18 cellular contexts compared by ENCODE assay signal in the genomic region with DNA sequence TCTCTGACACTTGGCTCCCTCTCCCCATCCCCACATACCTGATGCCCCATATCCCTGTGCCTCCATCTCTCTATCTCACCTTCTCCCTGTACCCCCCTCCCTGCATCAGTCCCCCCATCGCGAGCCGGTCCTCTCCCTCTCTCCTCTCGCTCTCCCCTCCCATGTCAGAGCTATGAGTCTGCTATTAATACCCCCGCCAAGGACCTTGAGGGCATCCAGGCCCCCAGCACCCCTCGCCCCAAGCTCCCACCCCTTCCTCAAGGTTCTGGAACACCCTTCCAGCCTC. TPM values are rescaled to one million over a fixed set of nuclear protein-coding genes. Genes with fewer than 3 reads are reported as not detected.
DNase-seq lines count a peak whose midpoint lies in the region; ATAC-seq and TF ChIP-seq lines count a peak whose summit lies in the region.
"Had no signal": no experiment of that assay in that cellular context is flagged by ENCODE, and none has a peak within 500 bp of the region (broad histone marks: within the 10 kb centered on the region; RNA-seq: fewer than 3 reads in every experiment).

No MANE protein-coding gene starts in this region.

- H3K4me2 ChIP-seq in mammary epithelial cell (ENCODE audit: insufficient read depth, low read depth, low read length): no peak overlapping the region

- no peak overlapping the region for H3K4me3 ChIP-seq in mammary epithelial cell (replicated peaks in 1 of 3; ENCODE audit: insufficient read depth in 1 of 3, low read depth in 2 of 3, low read length in 3 of 3)
- peak overlapping the region; percentile 85 for H3K4me3 ChIP-seq in WERI-Rb-1 (ENCODE audit: low read depth, low read length)
- H3K4me3 ChIP-seq in iPS-18c (ENCODE audit: insufficient read depth, low read depth, low read length): peak overlapping the region; percentile 31; the same call in 1 of the 2 replicates
- H3K4me3 ChIP-seq: MG63 had no signal

- dilution Hi-C loops in mammary epithelial cell (cut with HindIII; ENCODE audit: low sequenced_read_pairs): no loop called here

- in situ Hi-C loops in mammary epithelial cell (cut with MboI; ENCODE audit: low sequenced_read_pairs in 2 of 2): no loop called here

- peaks cover 43% of the 10 kb centered on the region for H3K4me1 Mint-ChIP-seq in MCF 10A (ENCODE audit: insufficient read depth, unreplicated experiment)
- H3K4me1 Mint-ChIP-seq in stimulated activated memory B cell treated with anti-CD40 and anti-IgM and Interleukin-4, amounts not matched to agents 10 μg/mL and 1 μg/mL and 100 μg/mL, for 72 hours: peaks cover 72% of the 10 kb centered on the region
- H3K4me1 Mint-ChIP-seq in osteocyte (ENCODE audit: unreplicated experiment): peaks cover 47% of the 10 kb centered on the region

- TF ChIP-seq CTCF in MCF 10A (IDR thresholded peaks at IDR 0.05; ENCODE audit: unreplicated experiment) (no peak), mammary epithelial cell (conservative IDR thresholded peaks at IDR 0.05 in 1 of 2, IDR thresholded peaks at IDR 0.05 in 1 of 2; ENCODE audit: extremely low read depth in 1 of 2, insufficient read depth in 1 of 2, low read depth in 1 of 2, low read length in 2 of 2) (no peak), WERI-Rb-1 (IDR thresholded peaks at IDR 0.05; ENCODE audit: low read depth, low read length) (no peak), osteocyte (IDR thresholded peaks at IDR 0.05) (no peak)

- H3K36me3 ChIP-seq in mammary epithelial cell (ENCODE audit: insufficient read depth, low read length): no peaks in the 10 kb centered on the region
- no peaks in the 10 kb centered on the region for H3K36me3 ChIP-seq in WERI-Rb-1

- H3K9ac ChIP-seq in mammary epithelial cell (ENCODE audit: insufficient read depth, low read length): no peak overlapping the region

- H3K9me3 ChIP-seq in mammary epithelial cell (replicated peaks; ENCODE audit: insufficient read depth, low read length) (no peaks in the 10 kb centered on the region), WERI-Rb-1 (ENCODE audit: severe bottlenecking) (no peaks in the 10 kb centered on the region), iPS-18c (ENCODE audit: control insufficient read depth, insufficient read depth, low read length) (no peaks in the 10 kb centered on the region)
- H3K9me3 ChIP-seq: MG63 had no signal

- H3K79me2 ChIP-seq in mammary epithelial cell (ENCODE audit: insufficient read depth, low read length): peaks cover 13% of the 10 kb centered on the region

- no peak overlapping the region for H2AFZ ChIP-seq in mammary epithelial cell (ENCODE audit: low read depth, low read length)

- CTCF ChIA-PET in MCF 10A (lab: Yijun Ruan, JAX): interaction anchor here (0.6 kb wide), 1 partner anchor 98 kb away, joined by 3 read pairs; no protein-coding TSS in a partner anchor
- CTCF ChIA-PET in mammary epithelial cell (lab: Charles Lee; ENCODE audit: low non-redundant PET): no interaction called here

- BruUV-seq in MCF 10A (replicated peaks; lab: Mats Ljungman, UMichigan) (no TSS peak), mammary epithelial cell (replicated peaks; lab: Mats Ljungman, UMichigan) (no TSS peak)

- WGBS in mammary epithelial cell (ENCODE audit: low coverage, missing lambda C conversion rate): 64% methylated on average over 3 of the region's 6 CpGs

- DNase-seq in MCF 10A (ENCODE audit: unreplicated experiment) (no peak), mammary epithelial cell (no peak), WERI-Rb-1 (no peak), osteocyte (ENCODE audit: extremely low spot score, unreplicated experiment) (no peak)
- DNase-seq in activated CD4-positive, CD25-positive, alpha-beta regulatory T cell treated with anti-CD3 and anti-CD28 coated beads, Interleukin-2, amount 50 U/mL, for 72 hours: no peak
- no peak for DNase-seq in activated CD4-positive, CD25-positive, alpha-beta regulatory T cell (lab: John Stamatoyannopoulos, UW)
- DNase-seq: activated effector memory CD4-positive, alpha-beta T cell treated with Interleukin-2 at 50 U/mL for 16 hours; amniotic stem cell; foreskin melanocyte; left ventricle myocardium superior; MG63; NCI-H187; NCI-H510A treated with DMSO at 0.1 percent for 48 hours; substantia nigra had no signal

- intact Hi-C loops in MCF 10A (cut with micrococcal nuclease): no loop called here
- intact Hi-C loops in mammary epithelial cell (cut with micrococcal nuclease): no loop called here

- peaks cover 22% of the 10 kb centered on the region for H3K27me3 Mint-ChIP-seq in MCF 10A (ENCODE audit: insufficient read depth, unreplicated experiment)
- peaks cover 57% of the 10 kb centered on the region for H3K27me3 Mint-ChIP-seq in stimulated activated memory B cell treated with anti-CD40 and anti-IgM and Interleukin-4, amounts not matched to agents 10 μg/mL and 1 μg/mL and 100 μg/mL, for 72 hours
- H3K27me3 Mint-ChIP-seq in osteocyte (ENCODE audit: unreplicated experiment): peaks cover 10% of the 10 kb centered on the region

- H3K27ac Mint-ChIP-seq in MCF 10A (ENCODE audit: low read depth, unreplicated experiment) (no peak overlapping the region), osteocyte (ENCODE audit: unreplicated experiment) (no peak overlapping the region)
- peak overlapping the region; percentile 51 for H3K27ac Mint-ChIP-seq in stimulated activated memory B cell treated with anti-CD40 and anti-IgM and Interleukin-4, amounts not matched to agents 10 μg/mL and 1 μg/mL and 100 μg/mL, for 72 hours
- H3K27ac Mint-ChIP-seq: natural killer cell treated with Interleukin-12 subunit alpha and Interleukin-12 subunit beta and Interleukin-15 and Interleukin-18, amount 100 ng/mL, for 72 hours had no signal

- POLR2A ChIA-PET in MCF 10A (lab: Yijun Ruan, JAX): interaction anchor here (0.6 to 1.2 kb wide), 4 partner anchors 24 to 74 kb away, joined by 3 to 9 read pairs (median 3); a partner anchor contains a TSS

- peaks cover 10% of the 10 kb centered on the region for H3K27me3 ChIP-seq in mammary epithelial cell (ENCODE audit: insufficient read depth, low read length)
- no peaks in the 10 kb centered on the region for H3K27me3 ChIP-seq in WERI-Rb-1 (ENCODE audit: insufficient read depth, low read depth, severe bottlenecking)

- H3K27ac ChIP-seq in mammary epithelial cell (ENCODE audit: insufficient read depth, low read depth, low read length) (no peak overlapping the region), WERI-Rb-1 (no peak overlapping the region)

- H3K4me3 Mint-ChIP-seq in MCF 10A (ENCODE audit: unreplicated experiment) (peak overlapping the region; percentile 91), osteocyte (ENCODE audit: unreplicated experiment) (no peak overlapping the region)
- peak overlapping the region; percentile 35 for H3K4me3 Mint-ChIP-seq in stimulated activated memory B cell treated with anti-CD40 and anti-IgM and Interleukin-4, amounts not matched to agents 10 μg/mL and 1 μg/mL and 100 μg/mL, for 72 hours
- H3K4me3 Mint-ChIP-seq: natural killer cell treated with Interleukin-12 subunit alpha and Interleukin-12 subunit beta and Interleukin-15 and Interleukin-18, amount 100 ng/mL, for 72 hours had no signal

- no peaks in the 10 kb centered on the region for H4K20me1 ChIP-seq in mammary epithelial cell (ENCODE audit: insufficient read depth, low read length)

- ATAC-seq in stimulated activated memory B cell treated with anti-CD40 and anti-IgM and Interleukin-4, amounts not matched to agents 10 μg/mL and 1 μg/mL and 100 μg/mL, for 72 hours: no peak
- ATAC-seq: left ventricle myocardium superior; natural killer cell treated with Interleukin-12 subunit alpha and Interleukin-12 subunit beta and Interleukin-15 and Interleukin-18, amount 100 ng/mL, for 72 hours had no signal

- peaks cover 7% of the 10 kb centered on the region for H3K36me3 Mint-ChIP-seq in MCF 10A (ENCODE audit: insufficient read depth, unreplicated experiment)
- H3K36me3 Mint-ChIP-seq in stimulated activated memory B cell treated with anti-CD40 and anti-IgM and Interleukin-4, amounts not matched to agents 10 μg/mL and 1 μg/mL and 100 μg/mL, for 72 hours: no peaks in the 10 kb centered on the region
- no peaks in the 10 kb centered on the region for H3K36me3 Mint-ChIP-seq in osteocyte (ENCODE audit: unreplicated experiment)
- H3K36me3 Mint-ChIP-seq: natural killer cell treated with Interleukin-12 subunit alpha and Interleukin-12 subunit beta and Interleukin-15 and Interleukin-18, amount 100 ng/mL, for 72 hours had no signal

- H3K4me1 ChIP-seq in mammary epithelial cell (ENCODE audit: insufficient read depth, low read length): peaks cover 21% of the 10 kb centered on the region

- H3K9me3 Mint-ChIP-seq in MCF 10A (ENCODE audit: unreplicated experiment): no peaks in the 10 kb centered on the region
- peaks cover 9% of the 10 kb centered on the region for H3K9me3 Mint-ChIP-seq in stimulated activated memory B cell treated with anti-CD40 and anti-IgM and Interleukin-4, amounts not matched to agents 10 μg/mL and 1 μg/mL and 100 μg/mL, for 72 hours
- H3K9me3 Mint-ChIP-seq in osteocyte (ENCODE audit: unreplicated experiment): no peaks in the 10 kb centered on the region

RNA-seq across cellular contexts. Expression of a gene that starts 1.6 kb away (rescaled TPM):
- 0.35 and 0.39 TPM in 2 replicates for total RNA-seq in MCF 10A (2022)
- under 1 TPM; 0.17 to 0.21 TPM for total RNA-seq in mammary epithelial cell
- polyA plus RNA-seq in mammary epithelial cell: 0.05 TPM
- polyA minus RNA-seq in mammary epithelial cell: 0.21 TPM
- 0.68 and 1.2 TPM in 2 replicates for total RNA-seq in osteocyte
- total RNA-seq: H4 had no signal

RNA-seq across cellular contexts. Expression of a gene that starts 3.8 kb away (rescaled TPM):
- total RNA-seq in MCF 10A (2022): 113 and 134 TPM in 2 replicates
- 100 to 1,000 TPM in 1 of 2 donors, 10 to 100 TPM in 1; 73.2 to 171 TPM for total RNA-seq in mammary epithelial cell
- 112 TPM for polyA plus RNA-seq in mammary epithelial cell
- 262 TPM for polyA minus RNA-seq in mammary epithelial cell
- total RNA-seq in osteocyte: 267 and 275 TPM in 2 replicates

RNA-seq across cellular contexts. Expression of a gene that starts 30.9 kb away (rescaled TPM):
- total RNA-seq in MCF 10A (2022): not detected in 2 replicates
- not detected for total RNA-seq in mammary epithelial cell
- not detected for polyA plus RNA-seq in mammary epithelial cell
- not detected for polyA minus RNA-seq in mammary epithelial cell
- not detected in 2 replicates for total RNA-seq in osteocyte
- total RNA-seq: left ventricle myocardium superior had no signal

RNA-seq across cellular contexts. Expression of a gene that starts 31.4 kb away (rescaled TPM):
- total RNA-seq in MCF 10A (2022): 6.0 and 7.6 TPM in 2 replicates
- 1 to 10 TPM; 4.5 to 9.0 TPM for total RNA-seq in mammary epithelial cell
- 5.6 TPM for polyA plus RNA-seq in mammary epithelial cell
- polyA minus RNA-seq in mammary epithelial cell: 5.6 TPM
- total RNA-seq in osteocyte: 9.1 and 12.3 TPM in 2 replicates

RNA-seq across cellular contexts. Expression of a gene that starts 50.7 kb away (rescaled TPM):
- 45.1 and 55.8 TPM in 2 replicates for total RNA-seq in MCF 10A (2022)
- 10 to 100 TPM; 35.3 to 45.9 TPM for total RNA-seq in mammary epithelial cell
- polyA plus RNA-seq in mammary epithelial cell: 32.1 TPM
- 15.8 TPM for polyA minus RNA-seq in mammary epithelial cell
- 36.2 and 38.4 TPM in 2 replicates for total RNA-seq in osteocyte

Comparison
In these comparisons a context has a peak if more than half of its experiments do, and no peak if none do; other contexts are left out.
1. H3K4me3 ChIP-seq: peak in WERI-Rb-1 (single experiment) and iPS-18c (single experiment); none in mammary epithelial cell (0 of 3).